Comparison of ENCODE assay signal across 16 cellular contexts in genomic region chr4:7546809-7547367, GRCh38.
A peak's percentile ranks its signal among the peaks of the same experiment; 100 is the strongest.
DNase-seq lines count a peak whose midpoint lies in the region; ATAC-seq lines count a peak whose summit lies in the region.
"Had no signal": no experiment of that assay in that cellular context is flagged by ENCODE, and none has a peak within 500 bp of the region (broad histone marks: within the 10 kb centered on the region; RNA-seq: fewer than 3 reads in every experiment).

No MANE protein-coding gene starts in this region.

- H3K79me1 ChIP-seq in neuronal stem cell (ENCODE audit: low read depth, low read length) = no peaks in the 10 kb centered on the region

- H3K18ac ChIP-seq in neuronal stem cell (ENCODE audit: low read length) = peak overlapping the region; percentile 59

- H3K4me1 ChIP-seq in esophagus (ENCODE audit: control insufficient read depth in 2 of 2, insufficient read depth in 2 of 2, low read length in 1 of 2) (peaks cover 8 to 11% of the 10 kb centered on the region in 2 donors), neuronal stem cell (ENCODE audit: control insufficient read depth in 2 of 2, insufficient read depth in 1 of 2, low read depth in 1 of 2, low read length in 2 of 2) (no peaks in the 10 kb centered on the region)
- H3K4me1 ChIP-seq: upper lobe of left lung had no signal

- DNase-seq in EH (ENCODE audit: low read depth) (peak; percentile 69), RPMI7951 (ENCODE audit: low read depth) (peak; percentile 78), neuronal stem cell (ENCODE audit: low spot score) (no peak), cerebellar nuclear complex (lab: John Stamatoyannopoulos, UW) (no peak), T1000 (lab: John Stamatoyannopoulos, UW) (no peak)
- no peak for DNase-seq in stimulated activated CD4-positive, alpha-beta T cell treated with anti-CD3 and anti-CD28 coated beads, Interleukin-4, amount 100 ng/mL, for 4 hours
- DNase-seq: activated T-cell treated with anti-CD3 and anti-CD28 coated beads for 4 hours, KBM-7, NCI-H1436, NCI-H524, T-helper 1 cell had no signal

- H4K8ac ChIP-seq in neuronal stem cell (ENCODE audit: low read depth, low read length) = no peak overlapping the region

- H2BK12ac ChIP-seq in neuronal stem cell (ENCODE audit: low read length) = no peak overlapping the region

- no peak overlapping the region for H2BK15ac ChIP-seq in neuronal stem cell (ENCODE audit: low read length)

- H2BK5ac ChIP-seq in neuronal stem cell (ENCODE audit: low read length) = no peak overlapping the region

- H3K27me3 ChIP-seq in esophagus (ENCODE audit: control insufficient read depth in 1 of 2, insufficient read depth in 2 of 2, low read length in 2 of 2) = no peaks in the 10 kb centered on the region
- no peaks in the 10 kb centered on the region for H3K27me3 ChIP-seq in neuronal stem cell (ENCODE audit: control insufficient read depth in 3 of 3, insufficient read depth in 3 of 3, low read depth in 1 of 3, low read length in 3 of 3)
- H3K27me3 ChIP-seq: gastroesophageal sphincter, upper lobe of left lung had no signal

- H3K4me2 ChIP-seq in neuronal stem cell (ENCODE audit: insufficient read depth, low read length, poor library complexity, severe bottlenecking) = no peak overlapping the region

- no peak overlapping the region for H4K91ac ChIP-seq in neuronal stem cell (ENCODE audit: low read depth, low read length, poor library complexity)

- H3K9me3 ChIP-seq in esophagus (ENCODE audit: control insufficient read depth in 2 of 2, insufficient read depth in 1 of 2, low read depth in 1 of 2, low read length in 1 of 2) (peaks cover 0 to 4% of the 10 kb centered on the region in 2 donors), neuronal stem cell (replicated peaks in 1 of 2; ENCODE audit: control insufficient read depth in 2 of 2, insufficient read depth in 1 of 2, low read depth in 1 of 2, low read length in 2 of 2) (peaks cover 0 to 3% of the 10 kb centered on the region in 2 donors)
- H3K9me3 ChIP-seq: gastroesophageal sphincter had no signal

- H3K27ac ChIP-seq in esophagus (ENCODE audit: low read depth in 2 of 2, low read length in 1 of 2) = peak overlapping the region; percentile 37 to 77
- no peak overlapping the region for H3K27ac ChIP-seq in neuronal stem cell (replicated peaks; ENCODE audit: low read length)
- H3K27ac ChIP-seq: gastroesophageal sphincter, upper lobe of left lung had no signal

- no peaks in the 10 kb centered on the region for H3K36me3 ChIP-seq in esophagus (ENCODE audit: control insufficient read depth in 2 of 2, insufficient read depth in 2 of 2, low read length in 1 of 2)
- H3K36me3 ChIP-seq in neuronal stem cell (replicated peaks in 1 of 2; ENCODE audit: control insufficient read depth in 2 of 2, insufficient read depth in 2 of 2, low read length in 2 of 2) = no peaks in the 10 kb centered on the region
- H3K36me3 ChIP-seq: gastroesophageal sphincter, upper lobe of left lung had no signal

- no peak overlapping the region for H3K9ac ChIP-seq in neuronal stem cell (ENCODE audit: low read depth, low read length, poor library complexity)

- 25 to 43% methylated on average over 4 of the region's 4 CpGs for WGBS in esophagus, 2 donors
- no CpG with 5 or more reads among the region's 4 CpGs for WGBS in neuronal stem cell (ENCODE audit: extremely low coverage in 2 of 2, insufficient read length in 2 of 2, insufficient replicate concordance in 1 of 2), 2 donors

- no peak overlapping the region for H2BK120ac ChIP-seq in neuronal stem cell (ENCODE audit: low read depth, low read length)

- no peak overlapping the region for H2AFZ ChIP-seq in neuronal stem cell (ENCODE audit: low read length)

- H3K14ac ChIP-seq in neuronal stem cell (ENCODE audit: low read length) = no peak overlapping the region

- ATAC-seq in GM21526 (IDR thresholded peaks at IDR 0.05; ENCODE audit: low FRiP score, unreplicated experiment) = no peak
- ATAC-seq: activated CD4-positive, CD25-positive, alpha-beta regulatory T cell treated with anti-CD3 and anti-CD28 coated beads, Interleukin-2, amount 50 U/mL, for 24 hours had no signal

- no peak overlapping the region for H2AK5ac ChIP-seq in neuronal stem cell (ENCODE audit: low read depth, low read length)

- H3K4me3 ChIP-seq in esophagus (ENCODE audit: low read depth in 1 of 2, low read length in 2 of 2) = no peak overlapping the region
- H3K4me3 ChIP-seq in neuronal stem cell (ENCODE audit: low read length in 2 of 2) = no peak overlapping the region
- H3K4me3 ChIP-seq: gastroesophageal sphincter, upper lobe of left lung had no signal

- H3K4ac ChIP-seq in neuronal stem cell (ENCODE audit: low read length) = no peak overlapping the region

- no peak overlapping the region for H3K23ac ChIP-seq in neuronal stem cell (ENCODE audit: low read depth, low read length, poor library complexity)

Comparison
In these comparisons a context has a peak if more than half of its experiments do, and no peak if none do; other contexts are left out.
1. DNase-seq: peak in EH (single experiment) and RPMI7951 (single experiment); none in neuronal stem cell (single experiment), stimulated activated CD4-positive, alpha-beta T cell treated with anti-CD3 and anti-CD28 coated beads, Interleukin-4, amount 100 ng/mL, for 4 hours (0 of 2), cerebellar nuclear complex (0 of 2) and T1000 (single experiment).